Comparison of ENCODE assay signal across 1 cellular context in the genomic region with DNA sequence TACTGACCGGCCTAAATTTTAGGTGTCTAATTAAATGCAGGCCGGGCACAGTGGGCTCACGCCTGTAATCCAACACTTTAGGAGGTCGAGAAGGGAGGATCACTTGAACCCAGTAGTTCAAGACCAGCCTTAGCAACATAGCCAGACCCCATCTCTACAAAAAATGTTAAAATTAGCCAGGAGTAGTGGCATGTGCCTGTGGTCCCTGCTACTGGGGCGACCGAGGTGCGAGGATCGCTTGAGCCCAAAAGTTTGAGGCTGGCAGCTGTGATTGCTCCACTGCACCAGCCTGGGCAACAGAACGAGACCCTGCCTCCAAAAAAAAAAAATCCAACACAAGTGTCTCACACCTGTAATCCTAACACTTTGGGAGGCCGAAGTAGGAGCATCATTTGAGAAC.
TF ChIP-seq lines count a peak whose summit lies in the region.

No MANE protein-coding gene starts in this region.

TF ChIP-seq in K562, 482 proteins besides CTCF, POLR2A, EP300 and RAD21 (continued from another document):
- 0 out of 2 replicates have a peak, but pooled peaks have one; percentile 70 for TF ChIP-seq ZBTB33 (CRISPR knock-in tag; IDR thresholded peaks at IDR 0.05)
